Comparison of ENCODE assay signal across 8 cellular contexts in genomic region chr13:26985285-26985878, GRCh38.
DNase-seq lines count a peak whose midpoint lies in the region; ATAC-seq, FAIRE-seq and TF ChIP-seq lines count a peak whose summit lies in the region.

No MANE protein-coding gene starts in this region.

- no peak overlapping the region for H3K27ac ChIP-seq in SJCRH30
- peak overlapping the region; percentile 75 to 89 (median 86) for H3K27ac ChIP-seq in gastroesophageal sphincter
- H3K27ac ChIP-seq in pancreas: no peak overlapping the region

- peak; percentile 23 for FAIRE-seq in pancreas (lab: Jason Lieb, UNC)

- H3K9me3 ChIP-seq in SJCRH30 (replicated peaks) (no peaks in the 10 kb centered on the region), gastroesophageal sphincter (no peaks in the 10 kb centered on the region), pancreas (no peaks in the 10 kb centered on the region)

- no peaks in the 10 kb centered on the region for H3K4me1 ChIP-seq in SJCRH30
- peaks cover 0 to 70% (median 12%) of the 10 kb centered on the region in 3 donors for H3K4me1 ChIP-seq in gastroesophageal sphincter
- H3K4me1 ChIP-seq in pancreas: peaks cover 0 to 15% (median 2%) of the 10 kb centered on the region in 3 donors

- 8% methylated on average over 6 of the region's 6 CpGs for WGBS in gastroesophageal sphincter (ENCODE audit: low coverage in 1 of 2), 2 donors
- 3 to 4% methylated on average over 6 of the region's 6 CpGs for WGBS in pancreas, 2 donors

- no peaks in the 10 kb centered on the region for H3K9me3 Mint-ChIP-seq in type B pancreatic cell

- TF ChIP-seq CTCF in gastroesophageal sphincter (IDR thresholded peaks at IDR 0.05): peak; percentile 64 to 92 (median 82)
- peak; percentile 53 to 63 (median 54) for TF ChIP-seq CTCF in pancreas (IDR thresholded peaks at IDR 0.05)
- TF ChIP-seq CTCF in type B pancreatic cell (conservative IDR thresholded peaks at IDR 0.05): peak; percentile 94

- ATAC-seq in GM21390 (IDR thresholded peaks at IDR 0.05; ENCODE audit: unreplicated experiment) (peak; percentile 66), gastroesophageal sphincter (peak; percentile 53), pancreas (peak; percentile 49 to 83 (median 76))

- peaks cover 11% of the 10 kb centered on the region for H3K4me1 Mint-ChIP-seq in type B pancreatic cell (ENCODE audit: unreplicated experiment)

- TF ChIP-seq POLR2A in gastroesophageal sphincter (IDR thresholded peaks at IDR 0.05): no peak

- H3K36me3 Mint-ChIP-seq in type B pancreatic cell: no peaks in the 10 kb centered on the region

- DNase-seq in COLO668 (lab: John Stamatoyannopoulos, UW; ENCODE audit: unreplicated experiment) (peak; percentile 89), M059J (ENCODE audit: low read depth) (peak; percentile 79), SJCRH30 (peak; percentile 62 to 88), pancreas (peak in 3 of 6 donors; percentile 65 to 81 (median 69)), type B pancreatic cell (ENCODE audit: extremely low spot score, unreplicated experiment) (no peak)
- DNase-seq in activated effector memory CD4-positive, alpha-beta T cell treated with anti-CD3 and anti-CD28 coated beads, Interleukin-2, amount 50 U/mL, for 16 hours: peak; percentile 82

- peak overlapping the region; percentile 68 for H3K27ac Mint-ChIP-seq in type B pancreatic cell

- no peak for TF ChIP-seq EP300 in gastroesophageal sphincter (IDR thresholded peaks at IDR 0.05)

- H3K27me3 ChIP-seq in SJCRH30: peaks cover 7% of the 10 kb centered on the region; the same call in 1 of the 2 replicates
- no peaks in the 10 kb centered on the region for H3K27me3 ChIP-seq in gastroesophageal sphincter
- no peaks in the 10 kb centered on the region for H3K27me3 ChIP-seq in pancreas

- H3K36me3 ChIP-seq in SJCRH30: no peaks in the 10 kb centered on the region
- H3K36me3 ChIP-seq in gastroesophageal sphincter: no peaks in the 10 kb centered on the region
- no peaks in the 10 kb centered on the region for H3K36me3 ChIP-seq in pancreas

- H3K4me3 ChIP-seq in SJCRH30 (no peak overlapping the region), gastroesophageal sphincter (no peak overlapping the region), pancreas (no peak overlapping the region)

- peaks cover 36% of the 10 kb centered on the region for H3K27me3 Mint-ChIP-seq in type B pancreatic cell

- intact Hi-C loops in pancreas (cut with DNase I): loop anchor here in 2 of 3 donors (5.0 to 10.0 kb wide), 4 partner anchors 219 to 372 kb away; no protein-coding TSS in a partner anchor

- no peak overlapping the region for H3K4me3 Mint-ChIP-seq in type B pancreatic cell

Comparison
In these comparisons a context has a peak if more than half of its experiments do, and no peak if none do; other contexts are left out.
1. H3K27ac ChIP-seq: peak in gastroesophageal sphincter (4 of 4); none in SJCRH30 (single experiment) and pancreas (0 of 4).
2. Peak in every context shown above with its lines, with median percentiles within 50 percentile points of each other: ATAC-seq and CTCF ChIP-seq.